ENCODE assay signal across 21 cellular contexts in genomic region chr10:78297997-78298396, GRCh38.
"Had no signal": no experiment of that assay in that cellular context is flagged by ENCODE, and none has a peak within 500 bp of the region (broad histone marks: within the 10 kb centered on the region; RNA-seq: fewer than 3 reads in every experiment).

No MANE protein-coding gene starts in this region.

- H3K9me3 ChIP-seq: MG63 had no signal

- H3K36me3 Mint-ChIP-seq: activated naive CD8-positive, alpha-beta T cell; T-cell had no signal

- H3K27ac Mint-ChIP-seq: activated CD4-positive, alpha-beta memory T cell treated with anti-CD3 and anti-CD28 coated beads, Interleukin-2, amount 10 ng/mL, durations not matched to agents 7 days and 5 days; activated CD4-positive, alpha-beta T cell treated with anti-CD3 and anti-CD28 coated beads for 36 hours; activated naive CD4-positive, alpha-beta T cell treated with anti-CD3 and anti-CD28 coated beads for 36 hours; activated naive CD8-positive, alpha-beta T cell; activated T-helper 17 cell treated with anti-CD3 and anti-CD28 coated beads, Interleukin-2, amount 50 U/mL, for 72 hours; T-cell had no signal

- H3K27me3 Mint-ChIP-seq: activated CD4-positive, alpha-beta memory T cell treated with anti-CD3 and anti-CD28 coated beads, Interleukin-2, amount 10 ng/mL, durations not matched to agents 7 days and 5 days; activated CD4-positive, alpha-beta T cell treated with anti-CD3 and anti-CD28 coated beads for 36 hours; activated naive CD8-positive, alpha-beta T cell; activated T-helper 17 cell treated with anti-CD3 and anti-CD28 coated beads, Interleukin-2, amount 50 U/mL, for 72 hours; T-cell had no signal

- H3K9me3 Mint-ChIP-seq: activated naive CD4-positive, alpha-beta T cell treated with anti-CD3 and anti-CD28 coated beads for 36 hours; T-cell had no signal

- H3K4me3 ChIP-seq: MG63 had no signal

- H3K4me3 Mint-ChIP-seq: activated CD4-positive, alpha-beta memory T cell treated with anti-CD3 and anti-CD28 coated beads, Interleukin-2, amount 10 ng/mL, durations not matched to agents 7 days and 5 days; activated CD4-positive, alpha-beta T cell treated with anti-CD3 and anti-CD28 coated beads for 36 hours; activated naive CD4-positive, alpha-beta T cell treated with anti-CD3 and anti-CD28 coated beads for 36 hours; activated naive CD8-positive, alpha-beta T cell; activated T-helper 17 cell treated with anti-CD3 and anti-CD28 coated beads, Interleukin-2, amount 50 U/mL, for 72 hours; T-cell had no signal

- ATAC-seq: activated CD4-positive, alpha-beta T cell treated with anti-CD3 and anti-CD28 coated beads for 36 hours; activated T-helper 17 cell treated with anti-CD3 and anti-CD28 coated beads, Interleukin-2, amount 50 U/mL, for 72 hours; PC-3; T-cell had no signal

- DNase-seq: activated CD4-positive, alpha-beta memory T cell treated with anti-CD3 and anti-CD28 coated beads, Interleukin-2, amount 10 ng/mL, durations not matched to agents 7 days and 5 days; activated CD4-positive, alpha-beta T cell treated with anti-CD3 and anti-CD28 coated beads for 36 hours; activated CD4-positive, alpha-beta T cell treated with anti-CD3 and anti-CD28 coated beads, Interleukin-2, amount 50 U/mL, for 1 hour; activated gamma-delta T cell; activated naive CD4-positive, alpha-beta T cell treated with anti-CD3 and anti-CD28 coated beads for 36 hours; activated T-cell treated with anti-CD3 and anti-CD28 coated beads for 4 hours; activated T-cell treated with anti-CD3 and anti-CD28 coated beads, Interleukin-2, amount 50 U/mL, for 48 hours; MG63; NCI-H1105; NCI-H1436 treated with DMSO at 0.1 percent for 48 hours; NCI-H187; NCI-H2081; NCI-H510A treated with DMSO at 0.1 percent for 48 hours; NCI-H69; PC-3; SIG-M5; T-cell; T-helper 2 cell; T1000 had no signal

- H3K27me3 ChIP-seq: MG63 had no signal
